25 cellular contexts compared by ENCODE assay signal in genomic region chr10:118273662-118274061, GRCh38.
"Had no signal": no experiment of that assay in that cellular context is flagged by ENCODE, and none has a peak within 500 bp of the region (broad histone marks: within the 10 kb centered on the region; RNA-seq: fewer than 3 reads in every experiment).

No MANE protein-coding gene starts in this region.

- H3K4me1 ChIP-seq: thyroid gland, upper lobe of left lung, upper lobe of right lung had no signal

- H3K36me3 ChIP-seq: stomach, suprapubic skin, thoracic aorta, thyroid gland, tibial artery, tibial nerve, transverse colon, upper lobe of left lung, upper lobe of right lung, vagina had no signal

- H3K27me3 ChIP-seq: testis, thyroid gland, tibial artery, tibial nerve, upper lobe of left lung, upper lobe of right lung, vagina had no signal

- DNase-seq: stimulated activated CD4-positive, alpha-beta T cell treated with anti-CD3 and anti-CD28 coated beads, Interleukin-2, amount 100 ng/mL, for 48 hours; stimulated activated CD4-positive, alpha-beta T cell treated with anti-CD3 and anti-CD28 coated beads, Interleukin-4, amount 100 ng/mL, for 1 hour; stimulated activated CD4-positive, alpha-beta T cell treated with anti-CD3 and anti-CD28 coated beads, Interleukin-4, amount 100 ng/mL, for 24 hours; stimulated activated CD4-positive, alpha-beta T cell treated with anti-CD3 and anti-CD28 coated beads, Interleukin-4, amount 100 ng/mL, for 4 hours; stimulated activated CD8-positive, alpha-beta memory T cell treated with anti-CD3 and anti-CD28 coated beads, Interleukin-4, amount 100 ng/mL, for 48 hours; stimulated activated naive B cell treated with anti-CD40 and anti-IgM and Interleukin-4, amounts not matched to agents 10 μg/mL and 1 μg/mL and 100 μg/mL, for 72 hours; stimulated activated naive CD4-positive, alpha-beta T cell; stimulated activated naive CD4-positive, alpha-beta T cell treated with Interleukin-2 at 50 U/mL for 16 hours; stimulated activated naive CD8-positive, alpha-beta T cell treated with anti-CD3 and anti-CD28 coated beads, Interleukin-15, amount 100 ng/mL, for 72 hours; stimulated activated naive CD8-positive, alpha-beta T cell treated with anti-CD3 and anti-CD28 coated beads, Interleukin-15, Interleukin-2, amounts not matched to agents 100 U/mL and 50 U/mL, for 24 hours; stomach; testis; thyroid gland; tibial artery; transverse colon; trophoblast cell; upper lobe of left lung; upper lobe of right lung had no signal

- H3K27ac ChIP-seq: thoracic aorta, thyroid gland, tibial artery, tibial nerve, upper lobe of left lung, upper lobe of right lung had no signal

- ATAC-seq: stimulated activated effector memory CD8-positive, alpha-beta T cell treated with anti-CD3 and anti-CD28 coated beads, Interleukin-12 subunit alpha, Interleukin-12 subunit beta, amount 100 ng/mL, for 72 hours; stimulated activated memory B cell treated with anti-CD40 and anti-IgM and Interleukin-4, amounts not matched to agents 10 μg/mL and 1 μg/mL and 100 μg/mL, for 72 hours; stimulated activated naive B cell treated with anti-CD40 and anti-IgM and Interleukin-4, amounts not matched to agents 10 μg/mL and 1 μg/mL and 100 μg/mL, for 72 hours; stimulated activated naive CD8-positive, alpha-beta T cell treated with anti-CD3 and anti-CD28 coated beads, Interleukin-15, amount 100 ng/mL, for 72 hours; stimulated activated naive CD8-positive, alpha-beta T cell treated with anti-CD3 and anti-CD28 coated beads, Interleukin-15, Interleukin-2, amounts not matched to agents 100 U/mL and 50 U/mL, for 24 hours; upper lobe of right lung had no signal

- H3K9me3 ChIP-seq: suprapubic skin, testis, thyroid gland, upper lobe of right lung, vagina had no signal

- FAIRE-seq: urothelium cell line had no signal

- H3K4me3 ChIP-seq: stomach, suprapubic skin, testis, thoracic aorta, thyroid gland, tibial artery, tibial nerve, transverse colon, upper lobe of left lung, upper lobe of right lung, vagina had no signal
